1 cellular context compared by ENCODE assay signal in genomic region chr20:1013566-1014340, GRCh38.
TF ChIP-seq lines count a peak whose summit lies in the region.

No MANE protein-coding gene starts in this region.

TF ChIP-seq in H1, 55 proteins besides CTCF, POLR2A, EP300 and RAD21 (continued from another document):
- TF ChIP-seq ATF2 (IDR thresholded peaks at IDR 0.05; ENCODE audit: low read length) (no peak), POLR2AphosphoS5 (IDR thresholded peaks at IDR 0.05; ENCODE audit: low read depth, low read length) (no peak), SIN3A (conservative IDR thresholded peaks at IDR 0.05 in 1 of 2, IDR thresholded peaks at IDR 0.05 in 1 of 2; ENCODE audit: low read depth in 1 of 2, low read length in 2 of 2) (no peak), TBP (IDR thresholded peaks at IDR 0.05; ENCODE audit: low read depth, low read length) (no peak), CREB1 (IDR thresholded peaks at IDR 0.05) (no peak), MAX (IDR thresholded peaks at IDR 0.05) (no peak), CHD2 (IDR thresholded peaks at IDR 0.05; ENCODE audit: low read length) (no peak), EGR1 (IDR thresholded peaks at IDR 0.05; ENCODE audit: borderline replicate concordance, low read depth, low read length) (no peak), TAF7 (optimal IDR thresholded peaks at IDR 0.05; ENCODE audit: borderline replicate concordance, low read depth, low read length) (no peak)
